In genomic region chr19:15283141-15283885, GRCh38 we compare ENCODE assay signal across 9 cellular contexts. TPM values are rescaled to one million over a fixed set of nuclear protein-coding genes. Genes with fewer than 3 reads are reported as not detected.
A peak's percentile ranks its signal among the peaks of the same experiment; 100 is the strongest.
DNase-seq lines count a peak whose midpoint lies in the region; ATAC-seq and TF ChIP-seq lines count a peak whose summit lies in the region.
"Had no signal": no experiment of that assay in that cellular context is flagged by ENCODE, and none has a peak within 500 bp of the region (broad histone marks: within the 10 kb centered on the region; RNA-seq: fewer than 3 reads in every experiment).

No MANE protein-coding gene starts in this region.

- H3K4me3 ChIP-seq in WERI-Rb-1 (ENCODE audit: low read depth, low read length): no peak overlapping the region
- H3K4me3 ChIP-seq in spleen: no peak overlapping the region
- H3K4me3 ChIP-seq in HAP-1: no peak overlapping the region

- 50 to 65% (median 59%) methylated on average over 10 of the region's 10 CpGs for WGBS in spleen, 5 donors

- H3K27me3 ChIP-seq in WERI-Rb-1 (ENCODE audit: insufficient read depth, low read depth, severe bottlenecking) (no peaks in the 10 kb centered on the region), spleen (replicated peaks in 1 of 7) (no peaks in the 10 kb centered on the region), HAP-1 (ENCODE audit: low read depth) (no peaks in the 10 kb centered on the region)

- H3K4me1 ChIP-seq in spleen (peaks cover 99 to 100% (median 100%) of the 10 kb centered on the region in 6 donors), HAP-1 (peaks cover 29% of the 10 kb centered on the region)

- intact Hi-C loops in spleen (cut with DNase I; ENCODE audit: low total_unique reads): no loop called here

- H3K9me3 ChIP-seq in WERI-Rb-1 (ENCODE audit: severe bottlenecking) (no peaks in the 10 kb centered on the region), spleen (no peaks in the 10 kb centered on the region), HAP-1 (no peaks in the 10 kb centered on the region)

- in situ Hi-C loops in HAP-1 (cut with MboI; ENCODE audit: low sequenced_read_pairs): no loop called here

- TF ChIP-seq POLR2A in spleen (IDR thresholded peaks at IDR 0.05): no peak

- H3K36me3 ChIP-seq in WERI-Rb-1 (peaks cover 3% of the 10 kb centered on the region; the same call in 1 of the 2 replicates), spleen (no peaks in the 10 kb centered on the region), HAP-1 (replicated peaks) (peaks cover 2% of the 10 kb centered on the region; the same call in 1 of the 2 replicates)

- peak; percentile 75 for DNase-seq in GM04503 (ENCODE audit: low read depth)
- DNase-seq in WERI-Rb-1: no peak
- DNase-seq in fibroblast of gingiva (ENCODE audit: low read depth): peak; percentile 95
- peak; percentile 46 for DNase-seq in spleen
- DNase-seq in HAP-1 (ENCODE audit: low spot score in 2 of 2): no peak
- no peak for DNase-seq in NCI-H510A treated with DMSO at 0.1 percent for 48 hours (lab: John Stamatoyannopoulos, UW)

- H3K27ac ChIP-seq in WERI-Rb-1 (peak overlapping the region; percentile 94), spleen (peak overlapping the region in 4 of 8 donors; percentile 19 to 73 (median 64))

- no peak for TF ChIP-seq CTCF in WERI-Rb-1 (IDR thresholded peaks at IDR 0.05; ENCODE audit: low read depth, low read length)
- no peak for TF ChIP-seq CTCF in spleen (IDR thresholded peaks at IDR 0.05 in 8 of 11, conservative IDR thresholded peaks at IDR 0.05 in 3 of 11)

- ATAC-seq in HG02678 (IDR thresholded peaks at IDR 0.05; ENCODE audit: unreplicated experiment) (no peak), HG03095 (IDR thresholded peaks at IDR 0.05; ENCODE audit: unreplicated experiment) (no peak)
- ATAC-seq: HCT116 had no signal

RNA-seq across cellular contexts. Expression of gene BRD4, which starts 49.0 kb away (rescaled TPM):
- total RNA-seq in spleen: 100 to 1,000 TPM in 4 of 7 donors, 10 to 100 TPM in 3; 50.7 to 146 (median 124) TPM
- 10 to 100 TPM; 10.3 to 35.9 (median 14.2) TPM for polyA plus RNA-seq in spleen

RNA-seq across cellular contexts. Expression of gene EPHX3, which starts 51.1 kb away (rescaled TPM):
- 1 to 10 TPM; 1.6 to 6.6 (median 3.8) TPM for total RNA-seq in spleen
- under 1 TPM; 0.13 to 0.67 (median 0.59) TPM for polyA plus RNA-seq in spleen

Comparison
In these comparisons a context has a peak if more than half of its experiments do, and no peak if none do; other contexts are left out.
1. DNase-seq: peak in GM04503 (single experiment), fibroblast of gingiva (single experiment) and spleen (single experiment); none in WERI-Rb-1 (single experiment), HAP-1 (0 of 2) and NCI-H510A treated with DMSO at 0.1 percent for 48 hours (single experiment).